Comparison of ENCODE assay signal across 8 cellular contexts in the genomic region with DNA sequence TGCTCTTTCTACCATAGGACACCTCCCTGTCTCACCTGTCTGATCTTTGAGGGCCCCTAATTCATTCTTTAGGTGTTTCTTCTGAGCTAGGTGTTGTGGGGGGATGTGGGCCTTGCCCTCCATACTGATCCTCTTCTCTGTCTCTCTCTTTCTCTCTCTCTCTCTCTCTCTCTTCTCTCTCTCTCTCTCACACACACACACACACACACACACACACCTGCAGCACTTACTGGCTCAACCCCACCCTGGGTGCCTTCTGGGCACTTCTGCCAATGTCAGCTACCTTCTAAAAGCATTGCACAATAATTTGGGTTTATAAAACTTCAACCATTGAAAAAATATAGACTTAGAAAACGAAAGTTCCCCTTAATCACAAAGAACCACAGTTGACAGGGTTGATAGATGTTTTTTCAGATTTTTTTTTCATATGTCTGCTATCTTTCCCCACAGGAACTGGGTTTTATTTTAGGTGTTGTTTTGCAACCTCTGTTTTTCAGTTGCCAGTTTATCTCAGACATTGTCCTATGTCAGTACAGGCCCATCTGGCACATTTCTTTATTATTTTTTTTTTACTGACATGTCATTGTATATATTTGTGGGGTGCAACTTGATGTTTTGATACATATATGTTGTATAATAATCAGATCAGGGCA. TPM values are rescaled to one million over a fixed set of nuclear protein-coding genes. Genes with fewer than 3 reads are reported as not detected.
DNase-seq lines count a peak whose midpoint lies in the region; ATAC-seq and TF ChIP-seq lines count a peak whose summit lies in the region.

No MANE protein-coding gene starts in this region.

- BruUV-seq in PC-3 (replicated peaks; lab: Mats Ljungman, UMichigan): no TSS peak

- H3K27me3 ChIP-seq in PC-3 (ENCODE audit: low read length) (no peaks in the 10 kb centered on the region), suprapubic skin (no peaks in the 10 kb centered on the region)

- H4K20me1 ChIP-seq in PC-3 (ENCODE audit: low read length): no peaks in the 10 kb centered on the region

- H3K4me2 ChIP-seq in PC-3 (ENCODE audit: low read length): no peak overlapping the region

- peak overlapping the region; percentile 82 for H3K27ac Mint-ChIP-seq in T-helper 1 cell treated with Interleukin-12 subunit alpha and Interleukin-12 subunit beta and Interleukin-4 antibody, amounts not matched to agents 30 μg/mL and 1 μg/mL, for 36 hours

- intact Hi-C loops in PC-3 (cut with micrococcal nuclease) (loop anchor here (1.0 to 2.0 kb wide), 6 partner anchors 38 to 394 kb away; a partner anchor contains a TSS), Right ventricle myocardium inferior (cut with DNase I) (loop anchor here (1.0 to 5.0 kb wide), 6 partner anchors 34 to 393 kb away; a partner anchor contains a TSS)

- H3K4me1 Mint-ChIP-seq in T-helper 1 cell treated with Interleukin-12 subunit alpha and Interleukin-12 subunit beta and Interleukin-4 antibody, amounts not matched to agents 30 μg/mL and 1 μg/mL, for 36 hours (ENCODE audit: low read depth): peaks cover 19% of the 10 kb centered on the region

- H2AFZ ChIP-seq in PC-3 (ENCODE audit: low read length): no peak overlapping the region

- TF ChIP-seq POLR2A in suprapubic skin (IDR thresholded peaks at IDR 0.05): no peak

- H3K27me3 Mint-ChIP-seq in T-helper 1 cell treated with Interleukin-12 subunit alpha and Interleukin-12 subunit beta and Interleukin-4 antibody, amounts not matched to agents 30 μg/mL and 1 μg/mL, for 36 hours (ENCODE audit: low read depth): no peaks in the 10 kb centered on the region

- H3K4me3 Mint-ChIP-seq in T-helper 1 cell treated with Interleukin-12 subunit alpha and Interleukin-12 subunit beta and Interleukin-4 antibody, amounts not matched to agents 30 μg/mL and 1 μg/mL, for 36 hours: peak overlapping the region; percentile 63

- no peak for DNase-seq in T-helper 1 cell
- no peak for DNase-seq in PC-3
- no peak for DNase-seq in Right ventricle myocardium inferior (ENCODE audit: missing footprints)
- peak in 1 of 2 donors; percentile 15 for DNase-seq in suprapubic skin (ENCODE audit: low spot score in 2 of 2)

- ATAC-seq in PC-3 (no peak), Right ventricle myocardium inferior (peak; percentile 4), GM18858 (IDR thresholded peaks at IDR 0.05; ENCODE audit: unreplicated experiment) (no peak), HG03159 (IDR thresholded peaks at IDR 0.05; ENCODE audit: unreplicated experiment) (no peak), GM18861 (IDR thresholded peaks at IDR 0.05; ENCODE audit: unreplicated experiment) (no peak)

- H3K9ac ChIP-seq in PC-3 (ENCODE audit: low read length): no peak overlapping the region

- H3K4me1 ChIP-seq in PC-3 (ENCODE audit: insufficient read depth, low read length) (peaks cover 8% of the 10 kb centered on the region), suprapubic skin (peaks cover 28% of the 10 kb centered on the region)

- H3K36me3 Mint-ChIP-seq in T-helper 1 cell treated with Interleukin-12 subunit alpha and Interleukin-12 subunit beta and Interleukin-4 antibody, amounts not matched to agents 30 μg/mL and 1 μg/mL, for 36 hours (ENCODE audit: low read depth): peaks cover 11% of the 10 kb centered on the region

- WGBS in suprapubic skin: 5% methylated on average over 1 of the region's 1 CpG

- H3K9me3 Mint-ChIP-seq in T-helper 1 cell treated with Interleukin-12 subunit alpha and Interleukin-12 subunit beta and Interleukin-4 antibody, amounts not matched to agents 30 μg/mL and 1 μg/mL, for 36 hours: no peaks in the 10 kb centered on the region

- CTCF ChIA-PET in PC-3 (lab: Charles Lee): interaction anchor here (0.6 to 0.7 kb wide), 2 partner anchors 62 to 135 kb away, joined by 3 to 4 read pairs; no protein-coding TSS in a partner anchor

- no peaks in the 10 kb centered on the region for H3K9me3 ChIP-seq in PC-3 (ENCODE audit: low read length)
- H3K9me3 ChIP-seq in suprapubic skin: no peaks in the 10 kb centered on the region

- TF ChIP-seq CTCF in PC-3 (conservative IDR thresholded peaks at IDR 0.05; ENCODE audit: low read depth, low read length): no peak; the same call in 1 of the 2 replicates
- TF ChIP-seq CTCF in suprapubic skin (IDR thresholded peaks at IDR 0.05): no peak

- H3F3A ChIP-seq in PC-3 (ENCODE audit: low read length, unreplicated experiment): no peaks in the 10 kb centered on the region

- H3K9me2 ChIP-seq in PC-3 (replicated peaks; ENCODE audit: low read length): no peaks in the 10 kb centered on the region

- H3K4me3 ChIP-seq in PC-3 (ENCODE audit: low read length) (no peak overlapping the region), suprapubic skin (no peak overlapping the region)

- H3K79me2 ChIP-seq in PC-3 (ENCODE audit: low read length): no peaks in the 10 kb centered on the region

- H3K27ac ChIP-seq in PC-3 (ENCODE audit: low read length) (peak overlapping the region; percentile 4; the same call in 1 of the 2 replicates), suprapubic skin (peak overlapping the region; percentile 53)

- POLR2A ChIA-PET in PC-3 (lab: Charles Lee; ENCODE audit: unreplicated experiment): no interaction called here

- H3K36me3 ChIP-seq in PC-3 (ENCODE audit: low read depth, low read length) (no peaks in the 10 kb centered on the region; the same call in 1 of the 2 replicates), suprapubic skin (peaks cover 7% of the 10 kb centered on the region)

- TF ChIP-seq EP300 in suprapubic skin (IDR thresholded peaks at IDR 0.05): no peak

RNA-seq across cellular contexts. Expression of a gene that starts 28.1 kb away (rescaled TPM):
- 47.5 and 49.2 TPM in 2 replicates for total RNA-seq in PC-3 (2014; rRNA removed)
- 206 TPM for total RNA-seq in Right ventricle myocardium inferior
- 10 to 100 TPM; 17.2 to 40.8 (median 32.0) TPM for total RNA-seq in suprapubic skin

RNA-seq across cellular contexts. Expression of a gene that starts 41.1 kb away (rescaled TPM):
- total RNA-seq in PC-3 (2014; rRNA removed) (12.4 and 13.0 TPM in 2 replicates), Right ventricle myocardium inferior (10.7 TPM), suprapubic skin (1 to 10 TPM; 4.1 to 9.4 (median 7.8) TPM)
